ENCODE assay signal across 10 cellular contexts in genomic region chr5:179866241-179867078, GRCh38. TPM values are rescaled to one million over a fixed set of nuclear protein-coding genes. Genes with fewer than 3 reads are reported as not detected.
A peak's percentile ranks its signal among the peaks of the same experiment; 100 is the strongest.
DNase-seq lines count a peak whose midpoint lies in the region; ATAC-seq and TF ChIP-seq lines count a peak whose summit lies in the region.
"Had no signal": no experiment of that assay in that cellular context is flagged by ENCODE, and none has a peak within 500 bp of the region (broad histone marks: within the 10 kb centered on the region; RNA-seq: fewer than 3 reads in every experiment).

No MANE protein-coding gene starts in this region.

- DNase-seq in activated CD8-positive, alpha-beta T cell treated with anti-CD3 and anti-CD28 coated beads for 36 hours, result peak; percentile 49
- DNase-seq in left kidney (ENCODE audit: low read depth, low spot score) (peak; percentile 20), vagina (ENCODE audit: extremely low spot score in 2 of 2) (no peak), iPS-NIHi11 (ENCODE audit: low spot score) (no peak)
- DNase-seq: EL had no signal

- H3K27ac Mint-ChIP-seq in activated CD8-positive, alpha-beta T cell treated with anti-CD3 and anti-CD28 coated beads for 36 hours, result no peak overlapping the region

- CTCF ChIA-PET in activated CD8-positive, alpha-beta T cell treated with anti-CD3 and anti-CD28 coated beads for 36 hours (lab: Charles Lee), result interaction anchor here (1.0 to 2.3 kb wide), 3 partner anchors 40 to 104 kb away, joined by 3 to 8 read pairs (median 8); no protein-coding TSS in a partner anchor

- H3K9ac ChIP-seq in BLaER1 treated with 17β-estradiol and CSF1 and Interleukin-3, amounts not matched to agents 10 nM and 100 nM, result peak overlapping the region in 5 of 11 experiments; percentile 15 to 65 (median 60); a peak in 6 of 22 replicates

- no peak for TF ChIP-seq CTCF in activated CD8-positive, alpha-beta T cell treated with anti-CD3 and anti-CD28 coated beads for 36 hours (IDR thresholded peaks at IDR 0.05)
- TF ChIP-seq CTCF in vagina (IDR thresholded peaks at IDR 0.05), result no peak

- no peak overlapping the region for H3K4me3 ChIP-seq in BLaER1 treated with 17β-estradiol and CSF1 and Interleukin-3, amounts not matched to agents 10 nM and 100 nM
- no peak overlapping the region for H3K4me3 ChIP-seq in vagina
- H3K4me3 ChIP-seq: pancreas had no signal

- ATAC-seq in GM21529 (IDR thresholded peaks at IDR 0.05; ENCODE audit: unreplicated experiment), result peak; percentile 61
- ATAC-seq in activated CD8-positive, alpha-beta T cell treated with anti-CD3 and anti-CD28 coated beads for 36 hours, result peak; percentile 75
- no peak for ATAC-seq in GM21381 (IDR thresholded peaks at IDR 0.05; ENCODE audit: unreplicated experiment)
- ATAC-seq in GM18867 (IDR thresholded peaks at IDR 0.05; ENCODE audit: unreplicated experiment), result no peak

- no peaks in the 10 kb centered on the region for H3K27me3 ChIP-seq in BLaER1 treated with 17β-estradiol and CSF1 and Interleukin-3, amounts not matched to agents 10 nM and 100 nM
- H3K27me3 ChIP-seq in vagina, result no peaks in the 10 kb centered on the region
- H3K27me3 ChIP-seq: pancreas had no signal

- H3K4me2 ChIP-seq in BLaER1 treated with 17β-estradiol and CSF1 and Interleukin-3, amounts not matched to agents 10 nM and 100 nM, result peak overlapping the region; percentile 6 to 87 (median 56); a peak in 14 of 22 replicates

- peaks cover 27 to 44% (median 38%) of the 10 kb centered on the region in 10 experiments for H3K4me1 ChIP-seq in BLaER1 treated with 17β-estradiol and CSF1 and Interleukin-3, amounts not matched to agents 10 nM and 100 nM
- no peaks in the 10 kb centered on the region for H3K4me1 ChIP-seq in vagina
- H3K4me1 ChIP-seq: pancreas had no signal

- no peak overlapping the region for H3K4me3 Mint-ChIP-seq in activated CD8-positive, alpha-beta T cell treated with anti-CD3 and anti-CD28 coated beads for 36 hours

- H3K36me3 ChIP-seq in BLaER1 treated with 17β-estradiol and CSF1 and Interleukin-3, amounts not matched to agents 10 nM and 100 nM, result peaks cover 73 to 96% (median 92%) of the 10 kb centered on the region in 11 experiments
- peaks cover 7 to 75% of the 10 kb centered on the region in 2 donors for H3K36me3 ChIP-seq in vagina

- peaks cover 27% of the 10 kb centered on the region for H3K36me3 Mint-ChIP-seq in activated CD8-positive, alpha-beta T cell treated with anti-CD3 and anti-CD28 coated beads for 36 hours (ENCODE audit: low read depth)

- H3K27me3 Mint-ChIP-seq in activated CD8-positive, alpha-beta T cell treated with anti-CD3 and anti-CD28 coated beads for 36 hours, result no peaks in the 10 kb centered on the region

- no peak for TF ChIP-seq POLR2A in vagina (IDR thresholded peaks at IDR 0.05)

- H4K20me1 ChIP-seq in BLaER1 treated with 17β-estradiol and CSF1 and Interleukin-3, amounts not matched to agents 10 nM and 100 nM, result peaks cover 0 to 56% (median 5%) of the 10 kb centered on the region in 11 experiments; a peak in 10 of 22 replicates

- peak overlapping the region in 7 of 11 experiments; percentile 50 to 77 (median 67); a peak in 10 of 22 replicates for H3K27ac ChIP-seq in BLaER1 treated with 17β-estradiol and CSF1 and Interleukin-3, amounts not matched to agents 10 nM and 100 nM
- no peak overlapping the region for H3K27ac ChIP-seq in vagina
- H3K27ac ChIP-seq: pancreas had no signal

- POLR2A ChIA-PET in activated CD8-positive, alpha-beta T cell treated with anti-CD3 and anti-CD28 coated beads for 36 hours (lab: Charles Lee), result interaction anchor here (0.6 kb wide), 1 partner anchor 134 kb away, joined by 3 read pairs; the partner anchor contains the start of gene MAML1

- peaks cover 0 to 21% (median 13%) of the 10 kb centered on the region in 11 experiments; a peak in 18 of 22 replicates for H3K9me3 ChIP-seq in BLaER1 treated with 17β-estradiol and CSF1 and Interleukin-3, amounts not matched to agents 10 nM and 100 nM (replicated peaks in 1 of 11)
- H3K9me3 ChIP-seq in vagina, result no peaks in the 10 kb centered on the region
- H3K9me3 ChIP-seq: pancreas had no signal

- no peaks in the 10 kb centered on the region for H3K9me3 Mint-ChIP-seq in activated CD8-positive, alpha-beta T cell treated with anti-CD3 and anti-CD28 coated beads for 36 hours

- intact Hi-C loops in activated CD8-positive, alpha-beta T cell treated with anti-CD3 and anti-CD28 coated beads for 36 hours (cut with micrococcal nuclease), result no loop called here
- intact Hi-C loops in vagina (cut with DNase I), result no loop called here

- peaks cover 4% of the 10 kb centered on the region for H3K4me1 Mint-ChIP-seq in activated CD8-positive, alpha-beta T cell treated with anti-CD3 and anti-CD28 coated beads for 36 hours (ENCODE audit: low read depth)

RNA-seq across cellular contexts. Expression of gene MRNIP, which starts 7.8 kb away (rescaled TPM):
- 10 to 100 TPM; 19.8 to 21.5 TPM for total RNA-seq in activated CD8-positive, alpha-beta T cell treated with anti-CD3 and anti-CD28 coated beads for 36 hours
- 53.8 TPM for total RNA-seq in vagina

RNA-seq across cellular contexts. Expression of gene TBC1D9B, which starts 41.2 kb away (rescaled TPM):
- 10 to 100 TPM; 92.4 to 94.6 TPM for total RNA-seq in activated CD8-positive, alpha-beta T cell treated with anti-CD3 and anti-CD28 coated beads for 36 hours
- total RNA-seq in vagina, result 125 TPM

RNA-seq across cellular contexts. Expression of gene SQSTM1, which starts 45.8 kb away (rescaled TPM):
- 100 to 1,000 TPM; 105 to 123 TPM for total RNA-seq in activated CD8-positive, alpha-beta T cell treated with anti-CD3 and anti-CD28 coated beads for 36 hours
- 373 TPM for total RNA-seq in vagina

RNA-seq across cellular contexts. Expression of gene MGAT4B, which starts 59.8 kb away (rescaled TPM):
- total RNA-seq in activated CD8-positive, alpha-beta T cell treated with anti-CD3 and anti-CD28 coated beads for 36 hours, result 10 to 100 TPM; 62.8 to 65.9 TPM
- 95.5 TPM for total RNA-seq in vagina

Comparison
In these comparisons a context has a peak if more than half of its experiments do, and no peak if none do; other contexts are left out.
1. ATAC-seq: peak in GM21529 (single experiment) and activated CD8-positive, alpha-beta T cell treated with anti-CD3 and anti-CD28 coated beads for 36 hours (single experiment); none in GM21381 (single experiment) and GM18867 (single experiment).
2. DNase-seq: peak in activated CD8-positive, alpha-beta T cell treated with anti-CD3 and anti-CD28 coated beads for 36 hours (single experiment) and left kidney (single experiment); none in vagina (0 of 2) and iPS-NIHi11 (single experiment).